In genomic region chr13:27283906-27284523, GRCh38 we compare ENCODE assay signal across 8 cellular contexts. TPM values are rescaled to one million over a fixed set of nuclear protein-coding genes. Genes with fewer than 3 reads are reported as not detected.
A peak's percentile ranks its signal among the peaks of the same experiment; 100 is the strongest.
DNase-seq lines count a peak whose midpoint lies in the region; ATAC-seq, FAIRE-seq and TF ChIP-seq lines count a peak whose summit lies in the region.

No MANE protein-coding gene starts in this region.

- H3K4me3 ChIP-seq in A549 (no peak overlapping the region), RWPE2 (ENCODE audit: severe bottlenecking) (no peak overlapping the region), heart left ventricle (no peak overlapping the region)

- CTCF ChIA-PET in A549 (lab: Yijun Ruan, JAX), result interaction anchor here (1.0 to 5.9 kb wide), 15 partner anchors 9 to 336 kb away, joined by 3 to 34 read pairs (median 3); partner anchors contain the start of gene RASL11A

- TF ChIP-seq POLR2A in A549 (IDR thresholded peaks at IDR 0.05; ENCODE audit: low read length), result no peak
- TF ChIP-seq POLR2A in heart left ventricle (IDR thresholded peaks at IDR 0.05), result no peak

- no peak overlapping the region for H3K27ac ChIP-seq in A549
- H3K27ac ChIP-seq in RWPE2 (ENCODE audit: poor library complexity, severe bottlenecking), result no peak overlapping the region
- no peak overlapping the region for H3K27ac ChIP-seq in heart left ventricle

- TF ChIP-seq EP300 in A549 (IDR thresholded peaks at IDR 0.05), result no peak

- FAIRE-seq in A549 (lab: Jason Lieb, UNC), result no peak

- POLR2A ChIA-PET in A549 (lab: Yijun Ruan, JAX), result no interaction called here

- H3K4me1 ChIP-seq in A549, result no peaks in the 10 kb centered on the region
- H3K4me1 ChIP-seq in RWPE2 (ENCODE audit: insufficient read depth, poor library complexity, severe bottlenecking), result no peaks in the 10 kb centered on the region
- no peaks in the 10 kb centered on the region for H3K4me1 ChIP-seq in heart left ventricle

- ATAC-seq in A549 (peak; percentile 81 to 90), RWPE2 (ENCODE audit: low read depth) (peak; percentile 63; the same call in 2 of the 3 replicates), heart left ventricle (peak; percentile 71 to 83 (median 78)), HG02623 (IDR thresholded peaks at IDR 0.05; ENCODE audit: unreplicated experiment) (no peak), HG03442 (IDR thresholded peaks at IDR 0.05; ENCODE audit: unreplicated experiment) (no peak), HG03457 (IDR thresholded peaks at IDR 0.05; ENCODE audit: unreplicated experiment) (no peak)

- no peak overlapping the region for H3K4me2 ChIP-seq in A549

- 62% methylated on average over 4 of the region's 4 CpGs for WGBS in A549 (ENCODE audit: missing lambda C conversion rate)
- 82 to 93% (median 88%) methylated on average over 4 of the region's 4 CpGs for WGBS in heart left ventricle, 4 donors

- DNase-seq in A549 (ENCODE audit: low read depth in 1 of 2, low spot score in 1 of 2) (peak; percentile 7 to 46), RWPE2 (ENCODE audit: low spot score) (no peak), heart left ventricle (no peak), epidermal melanocyte (ENCODE audit: insufficient read length, low spot score) (no peak)

- H3K9me3 ChIP-seq in A549 (no peaks in the 10 kb centered on the region), RWPE2 (ENCODE audit: severe bottlenecking) (no peaks in the 10 kb centered on the region), heart left ventricle (no peaks in the 10 kb centered on the region)

- peak; percentile 43 for TF ChIP-seq CTCF in A549 (IDR thresholded peaks at IDR 0.05)
- peak; percentile 53 for TF ChIP-seq CTCF in GM12874 (IDR thresholded peaks at IDR 0.05; ENCODE audit: insufficient read depth, low read depth, low read length)
- peak; percentile 26 for TF ChIP-seq CTCF in RWPE2 (IDR thresholded peaks at IDR 0.05; ENCODE audit: poor library complexity, severe bottlenecking)
- TF ChIP-seq CTCF in heart left ventricle (IDR thresholded peaks at IDR 0.05), result peak in 11 of 12 donors; percentile 19 to 60 (median 40)

- intact Hi-C loops in heart left ventricle (cut with DNase I), result loop anchor here in 8 of 10 donors (2.0 to 10.0 kb wide), 5 partner anchors 71 to 337 kb away; no protein-coding TSS in a partner anchor

- H3K36me3 ChIP-seq in RWPE2 (ENCODE audit: low read depth), result no peaks in the 10 kb centered on the region
- H3K36me3 ChIP-seq in heart left ventricle, result no peaks in the 10 kb centered on the region

- H3K27me3 ChIP-seq in RWPE2 (ENCODE audit: insufficient read depth, poor library complexity, severe bottlenecking) (no peaks in the 10 kb centered on the region), heart left ventricle (no peaks in the 10 kb centered on the region)

- peak; percentile 67 to 70 for TF ChIP-seq RAD21 in A549 (conservative IDR thresholded peaks at IDR 0.05 in 1 of 2, IDR thresholded peaks at IDR 0.05 in 1 of 2)

TF ChIP-seq in A549, 52 proteins besides CTCF, POLR2A, EP300 and RAD21:
- peak; percentile 39; the same call in 2 of the 3 replicates for TF ChIP-seq SMC3 (IDR thresholded peaks at IDR 0.05)
- no peak for TF ChIP-seq HOXA7 (CRISPR knock-in tag; IDR thresholded peaks at IDR 0.05)

RNA-seq across cellular contexts. Expression of gene RASL11A, which starts 13.4 kb away (rescaled TPM):
- 2.1 TPM in 2 replicates for polyA plus RNA-seq in A549 (2011; rRNA removed)
- 3.7 and 7.4 TPM in 2 replicates for polyA plus RNA-seq in A549 (2012; cell fraction: cytosol; rRNA removed)
- polyA plus RNA-seq in A549 (2012; cell fraction: nucleus; rRNA removed), result 3.4 and 4.0 TPM in 2 replicates
- polyA plus RNA-seq in A549 (2017; fragmentation: RNase III; extraction: RNeasy Plus Mini Kit Qiagen cat#74134 plus additional on column Dnase treatment), result 3.8 to 4.8 TPM (median 4.7 TPM) in 3 replicates
- 9.6 and 18.3 TPM in 2 replicates for polyA minus RNA-seq in A549 (2011; rRNA and poly(A)+ RNA removed)
- total RNA-seq in heart left ventricle, result 10 to 100 TPM in 3 of 9 donors, 1 to 10 TPM in 6; 2.9 to 13.7 (median 5.4) TPM
- 1 to 10 TPM; 3.5 to 7.9 TPM for polyA plus RNA-seq in heart left ventricle

RNA-seq across cellular contexts. Expression of gene RPL21, which starts 32.7 kb away (rescaled TPM):
- polyA plus RNA-seq in A549 (2011; rRNA removed) (1,202 and 1,438 TPM in 2 replicates), A549 (2017; fragmentation: RNase III; extraction: RNeasy Plus Mini Kit Qiagen cat#74134 plus additional on column Dnase treatment) (1,367 to 1,538 TPM (median 1,393 TPM) in 3 replicates), heart left ventricle (1,000 to 10,000 TPM in 1 of 2 donors, 100 to 1,000 TPM in 1; 459 to 1,593 TPM)
- polyA plus RNA-seq in A549 (2012; cell fraction: cytosol; rRNA removed), result 447 and 511 TPM in 2 replicates
- 97.5 and 150 TPM in 2 replicates for polyA plus RNA-seq in A549 (2012; cell fraction: nucleus; rRNA removed)
- 53.4 and 53.8 TPM in 2 replicates for polyA minus RNA-seq in A549 (2011; rRNA and poly(A)+ RNA removed)
- total RNA-seq in heart left ventricle, result 100 to 1,000 TPM; 292 to 825 (median 609) TPM

Comparison
In these comparisons a context has a peak if more than half of its experiments do, and no peak if none do; other contexts are left out.
1. ATAC-seq: peak in A549 (2 of 2), RWPE2 (single experiment) and heart left ventricle (4 of 4); none in HG02623 (single experiment), HG03442 (single experiment) and HG03457 (single experiment).
2. DNase-seq: peak in A549 (2 of 2); none in RWPE2 (single experiment), heart left ventricle (0 of 5) and epidermal melanocyte (single experiment).
3. Peak in every context shown above with its lines, with median percentiles within 50 percentile points of each other: CTCF ChIP-seq.